ENCODE assay signal across 1 cellular context in the genomic region with DNA sequence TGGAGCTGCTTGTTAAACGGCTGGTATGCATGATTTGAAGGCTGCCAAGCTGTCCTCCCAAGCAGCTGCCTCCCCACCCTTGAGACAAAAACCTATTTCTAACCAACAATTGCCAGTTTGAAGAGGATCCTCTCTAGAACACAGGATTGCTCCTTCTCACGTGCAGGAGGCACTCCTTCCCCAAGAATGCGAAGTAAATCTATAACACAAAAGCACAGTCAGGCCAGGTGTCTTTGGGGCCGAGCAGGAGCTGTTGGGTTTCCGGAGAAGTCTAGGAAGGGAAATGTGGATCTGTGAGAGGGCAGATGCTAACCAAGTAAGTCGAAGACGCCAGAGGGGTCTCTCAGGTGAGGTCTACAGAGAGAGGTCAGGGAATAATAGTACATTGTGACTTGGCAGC.
TF ChIP-seq lines count a peak whose summit lies in the region.

No MANE protein-coding gene starts in this region.

TF ChIP-seq in WTC11, 78 proteins besides CTCF, POLR2A, EP300 and RAD21 (continued from another document):
- TF ChIP-seq, protein P1, sequence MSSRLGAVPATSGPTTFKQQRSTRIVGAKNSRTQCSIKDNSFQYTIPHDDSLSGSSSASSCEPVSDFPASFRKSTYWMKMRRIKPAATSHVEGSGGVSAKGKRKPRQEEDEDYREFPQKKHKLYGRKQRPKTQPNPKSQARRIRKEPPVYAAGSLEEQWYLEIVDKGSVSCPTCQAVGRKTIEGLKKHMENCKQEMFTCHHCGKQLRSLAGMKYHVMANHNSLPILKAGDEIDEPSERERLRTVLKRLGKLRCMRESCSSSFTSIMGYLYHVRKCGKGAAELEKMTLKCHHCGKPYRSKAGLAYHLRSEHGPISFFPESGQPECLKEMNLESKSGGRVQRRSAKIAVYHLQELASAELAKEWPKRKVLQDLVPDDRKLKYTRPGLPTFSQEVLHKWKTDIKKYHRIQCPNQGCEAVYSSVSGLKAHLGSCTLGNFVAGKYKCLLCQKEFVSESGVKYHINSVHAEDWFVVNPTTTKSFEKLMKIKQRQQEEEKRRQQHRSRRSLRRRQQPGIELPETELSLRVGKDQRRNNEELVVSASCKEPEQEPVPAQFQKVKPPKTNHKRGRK (CRISPR knock-in tag; IDR thresholded peaks at IDR 0.05; ENCODE audit: borderline replicate concordance) = no peak
